20 cellular contexts compared by ENCODE assay signal in the genomic region with DNA sequence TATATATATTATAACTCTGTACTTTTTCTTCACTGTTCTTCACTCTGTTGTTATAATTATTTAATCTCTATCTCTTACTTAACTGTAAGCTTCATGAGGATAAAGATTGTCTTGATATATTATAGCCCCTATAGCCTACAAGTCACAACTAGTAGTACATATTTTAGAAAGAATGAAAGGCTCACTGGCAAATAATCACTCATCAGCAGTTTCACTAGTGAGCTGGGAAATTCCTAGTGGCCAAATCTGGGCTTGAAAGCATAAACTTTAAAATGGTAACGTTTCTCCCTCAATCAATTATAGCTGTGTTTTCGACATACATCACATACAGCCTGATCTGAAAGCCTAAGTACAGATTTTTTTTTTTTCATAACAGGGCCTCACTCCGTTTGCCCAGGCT. TPM values are rescaled to one million over a fixed set of nuclear protein-coding genes. Genes with fewer than 3 reads are reported as not detected.
DNase-seq lines count a peak whose midpoint lies in the region; ATAC-seq, FAIRE-seq and TF ChIP-seq lines count a peak whose summit lies in the region.
"Had no signal": no experiment of that assay in that cellular context is flagged by ENCODE, and none has a peak within 500 bp of the region (broad histone marks: within the 10 kb centered on the region; RNA-seq: fewer than 3 reads in every experiment).

No MANE protein-coding gene starts in this region.

- 83% methylated on average over 3 of the region's 3 CpGs for WGBS in A549 (ENCODE audit: missing lambda C conversion rate)
- 30% methylated on average over 3 of the region's 3 CpGs for WGBS in GM12878 (ENCODE audit: insufficient coverage, insufficient replicate concordance, low lambda C conversion rate, missing lambda C conversion rate)

- no peak for TF ChIP-seq CTCF in A549 (IDR thresholded peaks at IDR 0.05)
- no peak for TF ChIP-seq CTCF in GM12878 (IDR thresholded peaks at IDR 0.05 in 2 of 3, conservative IDR thresholded peaks at IDR 0.05 in 1 of 3; ENCODE audit: control insufficient read depth in 2 of 3, extremely low read depth in 1 of 3, insufficient read depth in 1 of 3, low read depth in 3 of 3, low read length in 3 of 3)

- H3K4me3 ChIP-seq in A549: no peak overlapping the region
- H3K4me3 ChIP-seq in GM12878: no peak overlapping the region

- H2AFZ ChIP-seq in GM12878 (ENCODE audit: control insufficient read depth, low read depth, low read length): no peak overlapping the region

- SMC1A ChIA-PET in GM12878 (lab: Charles Lee; ENCODE audit: uncharacterized antibody, unreplicated experiment): interaction anchor here (0.6 to 16.9 kb wide), 15 partner anchors 9 to 251 kb away, joined by 3 to 288 read pairs (median 6); a partner anchor contains a TSS

- no peaks in the 10 kb centered on the region for H4K20me1 ChIP-seq in GM12878 (ENCODE audit: control insufficient read depth, insufficient read depth)

- RAD21 ChIA-PET in GM12878 (lab: Charles Lee; ENCODE audit: unreplicated experiment): interaction anchor here (0.9 to 11.4 kb wide), 7 partner anchors 8 to 62 kb away, joined by 3 to 143 read pairs (median 12); a partner anchor contains a TSS

- intact Hi-C loops in GM12878 (cut with micrococcal nuclease; ENCODE audit: unreplicated experiment): loop anchor here (5.0 kb wide), 1 partner anchor 247 kb away; no protein-coding TSS in a partner anchor

- BruUV-seq in GM12878 (replicated peaks; lab: Mats Ljungman, UMichigan): no TSS peak

- H3K4me1 ChIP-seq in A549: peaks cover 9% of the 10 kb centered on the region
- peaks cover 28% of the 10 kb centered on the region for H3K4me1 ChIP-seq in GM12878 (ENCODE audit: control insufficient read depth, insufficient read depth, low read length)

- CTCF ChIA-PET in A549 (lab: Yijun Ruan, JAX) (interaction anchor here (1.0 to 1.3 kb wide), 2 partner anchors 65 to 249 kb away, joined by 3 to 4 read pairs; no protein-coding TSS in a partner anchor), GM12878 (lab: Yijun Ruan, JAX) (interaction anchor here (0.6 to 2.2 kb wide), 9 partner anchors 9 to 278 kb away, joined by 3 to 7 read pairs (median 4); no protein-coding TSS in a partner anchor)

- H3K9ac ChIP-seq in GM12878 (ENCODE audit: control insufficient read depth, insufficient read depth, low read length): no peak overlapping the region

- no peak for DNase-seq in A549 (ENCODE audit: low read depth in 1 of 2, low spot score in 1 of 2)
- no peak for DNase-seq in GM12878 (ENCODE audit: low read depth, low spot score)
- DNase-seq in hepatic stellate cell (ENCODE audit: low spot score): no peak
- DNase-seq in activated T-cell treated with anti-CD3 and anti-CD28 coated beads for 4 hours: no peak
- DNase-seq in foreskin melanocyte: no peak
- DNase-seq: 8988T, DMS79 treated with DMSO at 0.1 percent for 48 hours, HCEC 1CT, NCI-H1105 treated with DMSO at 0.1 percent for 48 hours, NCI-H1694 treated with DMSO at 0.1 percent for 48 hours, NCI-H510A, NCI-H748 treated with DMSO at 0.1 percent for 48 hours, OCI-M1, SHP77 treated with DMSO at 0.1 percent for 48 hours, T-cell had no signal

- TF ChIP-seq POLR2A in A549 (IDR thresholded peaks at IDR 0.05; ENCODE audit: low read length) (no peak), GM12878 (IDR thresholded peaks at IDR 0.05; ENCODE audit: low read depth, low read length) (no peak)

- TF ChIP-seq RAD21 in A549 (conservative IDR thresholded peaks at IDR 0.05 in 1 of 2, IDR thresholded peaks at IDR 0.05 in 1 of 2) (no peak), GM12878 (IDR thresholded peaks at IDR 0.05; ENCODE audit: insufficient read depth, low read depth, low read length) (no peak)

- H3K79me2 ChIP-seq in GM12878 (ENCODE audit: control insufficient read depth, insufficient read depth, low read length): peaks cover 2% of the 10 kb centered on the region

- ATAC-seq in A549 (no peak), GM21360 (IDR thresholded peaks at IDR 0.05; ENCODE audit: unreplicated experiment) (peak; percentile 63), HG02885 (IDR thresholded peaks at IDR 0.05; ENCODE audit: poor library complexity, unreplicated experiment) (peak; percentile 51), GM12878 (peak; percentile 80), GM21367 (IDR thresholded peaks at IDR 0.05; ENCODE audit: unreplicated experiment) (no peak)
- ATAC-seq: SK-N-SH treated with all-trans-retinoic acid at 6 μM for 48 hours, T-cell had no signal

- FAIRE-seq in A549 (lab: Jason Lieb, UNC) (no peak), GM12878 (lab: Jason Lieb, UNC) (no peak)
- FAIRE-seq: HTR-8/SVneo had no signal

- POLR2A ChIA-PET in A549 (lab: Yijun Ruan, JAX) (no interaction called here), GM12878 (lab: Charles Lee) (interaction anchor here (0.7 to 1.8 kb wide), 2 partner anchors 10 to 33 kb away, joined by 3 to 4 read pairs; no protein-coding TSS in a partner anchor)

- H3K4me2 ChIP-seq in A549 (no peak overlapping the region), GM12878 (ENCODE audit: control insufficient read depth, insufficient read depth) (0 out of 2 replicates have a peak overlapping the region, but pooled peaks have one; percentile 7)

- TF ChIP-seq EP300 in A549 (IDR thresholded peaks at IDR 0.05) (no peak), GM12878 (IDR thresholded peaks at IDR 0.05; ENCODE audit: borderline replicate concordance in 1 of 2, control insufficient read depth in 1 of 2, low read depth in 2 of 2, low read length in 2 of 2) (no peak)

- no peaks in the 10 kb centered on the region for H3K27me3 ChIP-seq in GM12878 (replicated peaks in 1 of 2; ENCODE audit: control insufficient read depth in 2 of 2, insufficient read depth in 2 of 2, low read length in 1 of 2)

- H3K27ac ChIP-seq in A549 (no peak overlapping the region), GM12878 (ENCODE audit: control insufficient read depth, insufficient read depth) (peak overlapping the region; percentile 42)

- H3K36me3 ChIP-seq in GM12878 (ENCODE audit: control insufficient read depth in 2 of 2, insufficient read depth in 2 of 2, low read length in 1 of 2): peaks cover 10 to 44% of the 10 kb centered on the region in 2 experiments

- H3K9me3 ChIP-seq in A549 (no peaks in the 10 kb centered on the region), GM12878 (replicated peaks; ENCODE audit: control insufficient read depth, insufficient read depth, low read length) (peaks cover 2% of the 10 kb centered on the region; the same call in 2 of the 3 replicates)

- in situ Hi-C loops in GM12878 (cut with MboI): no loop called here

TF ChIP-seq in A549, 52 proteins besides CTCF, POLR2A, EP300 and RAD21 (continues in another document):
- TF ChIP-seq, protein P1, sequence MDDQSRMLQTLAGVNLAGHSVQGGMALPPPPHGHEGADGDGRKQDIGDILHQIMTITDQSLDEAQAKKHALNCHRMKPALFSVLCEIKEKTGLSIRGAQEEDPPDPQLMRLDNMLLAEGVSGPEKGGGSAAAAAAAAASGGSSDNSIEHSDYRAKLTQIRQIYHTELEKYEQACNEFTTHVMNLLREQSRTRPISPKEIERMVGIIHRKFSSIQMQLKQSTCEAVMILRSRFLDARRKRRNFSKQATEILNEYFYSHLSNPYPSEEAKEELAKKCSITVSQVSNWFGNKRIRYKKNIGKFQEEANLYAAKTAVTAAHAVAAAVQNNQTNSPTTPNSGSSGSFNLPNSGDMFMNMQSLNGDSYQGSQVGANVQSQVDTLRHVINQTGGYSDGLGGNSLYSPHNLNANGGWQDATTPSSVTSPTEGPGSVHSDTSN (IDR thresholded peaks at IDR 0.05): no peak
- TF ChIP-seq ZNF302 (CRISPR knock-in tag; IDR thresholded peaks at IDR 0.05): no peak

TF ChIP-seq in GM12878, 131 proteins besides CTCF, POLR2A, EP300 and RAD21:
- TF ChIP-seq NFIC (IDR thresholded peaks at IDR 0.05; ENCODE audit: low read depth, low read length) (peak; percentile 38; the same call in 1 of the 2 replicates), TARDBP (IDR thresholded peaks at IDR 0.05; ENCODE audit: borderline replicate concordance) (no peak), MTA3 (IDR thresholded peaks at IDR 0.05; ENCODE audit: borderline replicate concordance, low read length) (0 out of 2 replicates have a peak, but pooled peaks have one; percentile 31), JUNB (IDR thresholded peaks at IDR 0.05) (peak; percentile 34; the same call in 1 of the 2 replicates), RUNX3 (IDR thresholded peaks at IDR 0.05; ENCODE audit: low read length) (peak; percentile 40; the same call in 1 of the 2 replicates)

RNA-seq across cellular contexts. Expression of a gene that starts 42.5 kb away (rescaled TPM):
- polyA plus RNA-seq in A549 (2011; rRNA removed) (118 and 123 TPM in 2 replicates), A549 (2017; fragmentation: RNase III; extraction: RNeasy Plus Mini Kit Qiagen cat#74134 plus additional on column Dnase treatment) (50.0 to 50.9 TPM (median 50.3 TPM) in 3 replicates), GM12878 (2011; rRNA removed) (478 and 566 TPM in 2 replicates), GM12878 (2014; fragmentation: Illumina TruSeq; extraction: Trizol) (327 and 404 TPM in 2 replicates), GM12878 (2014; fragmentation: Nextera tagmentation; extraction: Ambion mirVana) (1,000 to 10,000 TPM in 1 of 2 experiments, 100 to 1,000 TPM in 1; 709 to 1,123 TPM), GM12878 (2014; rRNA removed) (277 and 289 TPM in 2 replicates), GM12878 (2016; fragmentation: Nextera tagmentation; extraction: Ambion mirVana) (100 to 1,000 TPM; 814 to 865 TPM)
- polyA plus RNA-seq in A549 (2012; cell fraction: cytosol; rRNA removed): 32.8 and 37.0 TPM in 2 replicates
- polyA plus RNA-seq in A549 (2012; cell fraction: nucleus; rRNA removed): 43.0 and 48.9 TPM in 2 replicates
- polyA minus RNA-seq in A549 (2011; rRNA and poly(A)+ RNA removed): 25.9 and 31.4 TPM in 2 replicates
- total RNA-seq in GM12878 (2013; cell fraction: nucleolus; rRNA removed): 650 and 670 TPM in 2 replicates
- total RNA-seq in GM12878 (2014; rRNA removed) (333 and 334 TPM in 2 replicates), GM12878 (2014; rRNA removed; fragmentation: Illumina TruSeq; extraction: Trizol) (342 and 372 TPM in 2 replicates), GM12878 (2021) (359 and 381 TPM in 2 replicates)
- 352 TPM for polyA plus RNA-seq in GM12878 (2011; ENCODE audit: low read depth)
- 325 and 335 TPM in 2 replicates for polyA plus RNA-seq in GM12878 (2011; cell fraction: cytosol; rRNA removed)
- 201 and 223 TPM in 2 replicates for polyA plus RNA-seq in GM12878 (2011; cell fraction: nucleus; rRNA removed)
- 359 and 451 TPM in 2 replicates for polyA plus RNA-seq in GM12878 (2012)
- 215 and 312 TPM in 2 replicates for polyA minus RNA-seq in GM12878 (2011; rRNA and poly(A)+ RNA removed)
- polyA minus RNA-seq in GM12878 (2011; cell fraction: cytosol; rRNA and poly(A)+ RNA removed): 262 and 269 TPM in 2 replicates
- polyA minus RNA-seq in GM12878 (2011; cell fraction: nucleus; rRNA and poly(A)+ RNA removed): 301 and 500 TPM in 2 replicates

Comparison
In these comparisons a context has a peak if more than half of its experiments do, and no peak if none do; other contexts are left out.
1. ATAC-seq: peak in GM21360 (single experiment), HG02885 (single experiment) and GM12878 (single experiment); none in A549 (0 of 2) and GM21367 (single experiment).